ENCODE assay signal across 15 cellular contexts in genomic region chr6:56510984-56511531, GRCh38.
DNase-seq lines count a peak whose midpoint lies in the region; ATAC-seq, FAIRE-seq and TF ChIP-seq lines count a peak whose summit lies in the region.
"Had no signal": no experiment of that assay in that cellular context is flagged by ENCODE, and none has a peak within 500 bp of the region (broad histone marks: within the 10 kb centered on the region; RNA-seq: fewer than 3 reads in every experiment).

No MANE protein-coding gene starts in this region.

- no peaks in the 10 kb centered on the region for H3K9me3 ChIP-seq in mucosa of descending colon
- H3K9me3 ChIP-seq: Peyer's patch had no signal

- H3K36me3 ChIP-seq in mucosa of descending colon (ENCODE audit: low read depth): no peaks in the 10 kb centered on the region

- intact Hi-C loops in mucosa of descending colon (cut with DNase I, micrococcal nuclease): no loop called here

- no peaks in the 10 kb centered on the region for H3K4me1 ChIP-seq in mucosa of descending colon (ENCODE audit: low read depth)

- ATAC-seq in mucosa of descending colon: peak; percentile 93
- no peak for ATAC-seq in HG03439 (IDR thresholded peaks at IDR 0.05; ENCODE audit: unreplicated experiment)
- ATAC-seq in GM19455 (IDR thresholded peaks at IDR 0.05; ENCODE audit: unreplicated experiment): no peak
- ATAC-seq: activated naive CD8-positive, alpha-beta T cell treated with anti-CD3 and anti-CD28 coated beads, Interleukin-2, amount 50 U/mL, for 24 hours; T-cell had no signal

- DNase-seq in H54 (ENCODE audit: insufficient read length, low spot score) (no peak), NCI-H774 (lab: John Stamatoyannopoulos, UW) (peak; percentile 7), fibroblast of the aortic adventitia (ENCODE audit: low read depth) (peak; percentile 77), mucosa of descending colon (peak in 1 of 3 donors; percentile 72), HK-2 (ENCODE audit: unreplicated experiment) (no peak), SIG-M5 treated with dmso at 0.1 percent for 504 hours (lab: John Stamatoyannopoulos, UW; ENCODE audit: unreplicated experiment) (no peak)
- DNase-seq: activated CD4-positive, CD25-positive, alpha-beta regulatory T cell treated with anti-CD3 and anti-CD28 coated beads, Interleukin-2, amount 50 U/mL, for 72 hours; activated naive CD8-positive, alpha-beta T cell treated with anti-CD3 and anti-CD28 coated beads, Interleukin-2, amount 50 U/mL, for 24 hours; MV-4-11; NCI-H446 treated with DMSO at 0.1 percent for 48 hours; Peyer's patch; stimulated activated naive CD4-positive, alpha-beta T cell; T-cell had no signal

- peak; percentile 36 for FAIRE-seq in H54 (lab: Jason Lieb, UNC)

- TF ChIP-seq POLR2A in H54 (IDR thresholded peaks at IDR 0.05; ENCODE audit: low read depth, low read length): no peak

- TF ChIP-seq CTCF in fibroblast of the aortic adventitia (IDR thresholded peaks at IDR 0.05; ENCODE audit: insufficient read depth, low read length) (no peak), mucosa of descending colon (IDR thresholded peaks at IDR 0.05) (no peak)

- no peak overlapping the region for H3K4me3 ChIP-seq in fibroblast of the aortic adventitia (ENCODE audit: low read depth, low read length)
- no peak overlapping the region for H3K4me3 ChIP-seq in mucosa of descending colon
- H3K4me3 ChIP-seq: Peyer's patch had no signal

Comparison
In these comparisons a context has a peak if more than half of its experiments do, and no peak if none do; other contexts are left out.
1. DNase-seq: peak in NCI-H774 (single experiment) and fibroblast of the aortic adventitia (single experiment); none in H54 (single experiment), HK-2 (single experiment) and SIG-M5 treated with dmso at 0.1 percent for 504 hours (single experiment).